ENCODE assay signal across 1 cellular context in the genomic region with DNA sequence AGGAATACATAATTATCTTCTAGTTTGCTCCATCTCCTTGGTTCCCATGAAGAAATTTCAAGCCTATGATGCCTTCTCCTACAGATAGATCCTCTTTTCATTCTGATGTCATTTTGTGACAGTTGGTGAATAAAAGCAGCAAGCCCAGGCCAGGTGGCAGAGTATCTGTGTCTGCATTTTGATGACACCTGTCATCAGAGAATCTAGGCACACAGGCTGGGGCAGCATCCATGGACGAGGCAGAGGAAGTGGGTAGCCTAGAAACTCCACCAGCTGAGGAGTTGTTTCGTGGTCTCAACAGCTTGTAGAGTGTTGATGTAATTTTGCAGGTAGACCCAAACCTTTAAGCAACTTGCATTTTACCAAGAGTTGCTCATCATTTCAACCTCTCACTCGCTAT.
TF ChIP-seq lines count a peak whose summit lies in the region.

No MANE protein-coding gene starts in this region.

TF ChIP-seq in GM12878, 131 proteins besides CTCF, POLR2A, EP300 and RAD21 (continued from another document):
- TF ChIP-seq ZBTB11 (CRISPR knock-in tag; IDR thresholded peaks at IDR 0.05) (no peak), LARP7 (IDR thresholded peaks at IDR 0.05) (no peak), SPI1 (IDR thresholded peaks at IDR 0.05; ENCODE audit: borderline replicate concordance, insufficient read depth, low read depth, low read length) (no peak), NR2C1 (IDR thresholded peaks at IDR 0.05) (no peak), PKNOX1 (IDR thresholded peaks at IDR 0.05) (0 out of 2 replicates have a peak, but pooled peaks have one; percentile 8)
- TF ChIP-seq, protein P1, sequence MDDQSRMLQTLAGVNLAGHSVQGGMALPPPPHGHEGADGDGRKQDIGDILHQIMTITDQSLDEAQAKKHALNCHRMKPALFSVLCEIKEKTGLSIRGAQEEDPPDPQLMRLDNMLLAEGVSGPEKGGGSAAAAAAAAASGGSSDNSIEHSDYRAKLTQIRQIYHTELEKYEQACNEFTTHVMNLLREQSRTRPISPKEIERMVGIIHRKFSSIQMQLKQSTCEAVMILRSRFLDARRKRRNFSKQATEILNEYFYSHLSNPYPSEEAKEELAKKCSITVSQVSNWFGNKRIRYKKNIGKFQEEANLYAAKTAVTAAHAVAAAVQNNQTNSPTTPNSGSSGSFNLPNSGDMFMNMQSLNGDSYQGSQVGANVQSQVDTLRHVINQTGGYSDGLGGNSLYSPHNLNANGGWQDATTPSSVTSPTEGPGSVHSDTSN (IDR thresholded peaks at IDR 0.05; ENCODE audit: insufficient replicate concordance, low read depth, low read length), result no peak
